ENCODE assay signal across 1 cellular context in the genomic region with DNA sequence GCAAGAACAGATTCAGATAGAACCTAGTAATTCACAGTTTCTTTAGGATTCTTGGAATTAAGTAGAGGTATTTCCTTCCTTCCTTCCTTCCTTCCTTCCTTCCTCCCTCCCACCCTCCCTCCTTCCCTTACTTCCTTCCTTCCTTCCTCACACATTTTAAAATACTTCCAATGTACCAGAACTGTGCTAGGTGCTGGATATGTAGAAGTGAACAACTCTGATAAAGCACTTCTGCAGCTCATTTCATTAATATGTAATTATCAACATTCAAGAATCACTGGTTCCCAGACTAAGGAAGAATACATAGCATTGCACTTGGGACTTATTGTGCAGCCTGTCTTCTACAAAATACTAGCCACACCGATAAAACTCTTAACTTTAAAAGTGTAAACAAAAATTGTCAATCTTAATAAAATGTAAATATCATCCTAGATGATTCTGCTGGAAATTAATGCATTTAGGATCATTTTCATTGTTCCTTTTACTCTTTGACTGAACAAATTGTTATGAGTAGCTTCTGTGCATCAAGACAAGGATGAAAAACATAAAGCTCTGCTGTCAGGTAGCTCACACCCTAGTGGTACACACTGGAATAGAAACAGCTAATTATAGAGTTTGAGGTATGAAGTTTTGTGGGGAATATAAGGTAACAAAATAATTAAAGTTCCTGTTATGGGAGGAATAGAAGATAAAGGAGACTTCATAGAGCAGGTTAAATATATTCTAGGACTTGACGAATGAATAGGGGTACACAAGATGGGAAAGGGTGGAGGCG.
TF ChIP-seq lines count a peak whose summit lies in the region.

No MANE protein-coding gene starts in this region.

TF ChIP-seq in WTC11, 78 proteins besides CTCF, POLR2A, EP300 and RAD21 (continued from another document):
- TF ChIP-seq, protein P1, sequence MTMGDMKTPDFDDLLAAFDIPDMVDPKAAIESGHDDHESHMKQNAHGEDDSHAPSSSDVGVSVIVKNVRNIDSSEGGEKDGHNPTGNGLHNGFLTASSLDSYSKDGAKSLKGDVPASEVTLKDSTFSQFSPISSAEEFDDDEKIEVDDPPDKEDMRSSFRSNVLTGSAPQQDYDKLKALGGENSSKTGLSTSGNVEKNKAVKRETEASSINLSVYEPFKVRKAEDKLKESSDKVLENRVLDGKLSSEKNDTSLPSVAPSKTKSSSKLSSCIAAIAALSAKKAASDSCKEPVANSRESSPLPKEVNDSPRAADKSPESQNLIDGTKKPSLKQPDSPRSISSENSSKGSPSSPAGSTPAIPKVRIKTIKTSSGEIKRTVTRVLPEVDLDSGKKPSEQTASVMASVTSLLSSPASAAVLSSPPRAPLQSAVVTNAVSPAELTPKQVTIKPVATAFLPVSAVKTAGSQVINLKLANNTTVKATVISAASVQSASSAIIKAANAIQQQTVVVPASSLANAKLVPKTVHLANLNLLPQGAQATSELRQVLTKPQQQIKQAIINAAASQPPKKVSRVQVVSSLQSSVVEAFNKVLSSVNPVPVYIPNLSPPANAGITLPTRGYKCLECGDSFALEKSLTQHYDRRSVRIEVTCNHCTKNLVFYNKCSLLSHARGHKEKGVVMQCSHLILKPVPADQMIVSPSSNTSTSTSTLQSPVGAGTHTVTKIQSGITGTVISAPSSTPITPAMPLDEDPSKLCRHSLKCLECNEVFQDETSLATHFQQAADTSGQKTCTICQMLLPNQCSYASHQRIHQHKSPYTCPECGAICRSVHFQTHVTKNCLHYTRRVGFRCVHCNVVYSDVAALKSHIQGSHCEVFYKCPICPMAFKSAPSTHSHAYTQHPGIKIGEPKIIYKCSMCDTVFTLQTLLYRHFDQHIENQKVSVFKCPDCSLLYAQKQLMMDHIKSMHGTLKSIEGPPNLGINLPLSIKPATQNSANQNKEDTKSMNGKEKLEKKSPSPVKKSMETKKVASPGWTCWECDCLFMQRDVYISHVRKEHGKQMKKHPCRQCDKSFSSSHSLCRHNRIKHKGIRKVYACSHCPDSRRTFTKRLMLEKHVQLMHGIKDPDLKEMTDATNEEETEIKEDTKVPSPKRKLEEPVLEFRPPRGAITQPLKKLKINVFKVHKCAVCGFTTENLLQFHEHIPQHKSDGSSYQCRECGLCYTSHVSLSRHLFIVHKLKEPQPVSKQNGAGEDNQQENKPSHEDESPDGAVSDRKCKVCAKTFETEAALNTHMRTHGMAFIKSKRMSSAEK (CRISPR knock-in tag; IDR thresholded peaks at IDR 0.05; ENCODE audit: borderline replicate concordance) = no peak
- TF ChIP-seq, protein P2, sequence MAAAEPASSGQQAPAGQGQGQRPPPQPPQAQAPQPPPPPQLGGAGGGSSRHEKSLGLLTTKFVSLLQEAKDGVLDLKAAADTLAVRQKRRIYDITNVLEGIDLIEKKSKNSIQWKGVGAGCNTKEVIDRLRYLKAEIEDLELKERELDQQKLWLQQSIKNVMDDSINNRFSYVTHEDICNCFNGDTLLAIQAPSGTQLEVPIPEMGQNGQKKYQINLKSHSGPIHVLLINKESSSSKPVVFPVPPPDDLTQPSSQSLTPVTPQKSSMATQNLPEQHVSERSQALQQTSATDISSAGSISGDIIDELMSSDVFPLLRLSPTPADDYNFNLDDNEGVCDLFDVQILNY (CRISPR knock-in tag; IDR thresholded peaks at IDR 0.05) = no peak
- TF ChIP-seq, protein P3, sequence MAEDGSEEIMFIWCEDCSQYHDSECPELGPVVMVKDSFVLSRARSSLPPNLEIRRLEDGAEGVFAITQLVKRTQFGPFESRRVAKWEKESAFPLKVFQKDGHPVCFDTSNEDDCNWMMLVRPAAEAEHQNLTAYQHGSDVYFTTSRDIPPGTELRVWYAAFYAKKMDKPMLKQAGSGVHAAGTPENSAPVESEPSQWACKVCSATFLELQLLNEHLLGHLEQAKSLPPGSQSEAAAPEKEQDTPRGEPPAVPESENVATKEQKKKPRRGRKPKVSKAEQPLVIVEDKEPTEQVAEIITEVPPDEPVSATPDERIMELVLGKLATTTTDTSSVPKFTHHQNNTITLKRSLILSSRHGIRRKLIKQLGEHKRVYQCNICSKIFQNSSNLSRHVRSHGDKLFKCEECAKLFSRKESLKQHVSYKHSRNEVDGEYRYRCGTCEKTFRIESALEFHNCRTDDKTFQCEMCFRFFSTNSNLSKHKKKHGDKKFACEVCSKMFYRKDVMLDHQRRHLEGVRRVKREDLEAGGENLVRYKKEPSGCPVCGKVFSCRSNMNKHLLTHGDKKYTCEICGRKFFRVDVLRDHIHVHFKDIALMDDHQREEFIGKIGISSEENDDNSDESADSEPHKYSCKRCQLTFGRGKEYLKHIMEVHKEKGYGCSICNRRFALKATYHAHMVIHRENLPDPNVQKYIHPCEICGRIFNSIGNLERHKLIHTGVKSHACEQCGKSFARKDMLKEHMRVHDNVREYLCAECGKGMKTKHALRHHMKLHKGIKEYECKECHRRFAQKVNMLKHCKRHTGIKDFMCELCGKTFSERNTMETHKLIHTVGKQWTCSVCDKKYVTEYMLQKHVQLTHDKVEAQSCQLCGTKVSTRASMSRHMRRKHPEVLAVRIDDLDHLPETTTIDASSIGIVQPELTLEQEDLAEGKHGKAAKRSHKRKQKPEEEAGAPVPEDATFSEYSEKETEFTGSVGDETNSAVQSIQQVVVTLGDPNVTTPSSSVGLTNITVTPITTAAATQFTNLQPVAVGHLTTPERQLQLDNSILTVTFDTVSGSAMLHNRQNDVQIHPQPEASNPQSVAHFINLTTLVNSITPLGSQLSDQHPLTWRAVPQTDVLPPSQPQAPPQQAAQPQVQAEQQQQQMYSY (CRISPR knock-in tag; IDR thresholded peaks at IDR 0.05) = no peak
- TF ChIP-seq, protein P4, sequence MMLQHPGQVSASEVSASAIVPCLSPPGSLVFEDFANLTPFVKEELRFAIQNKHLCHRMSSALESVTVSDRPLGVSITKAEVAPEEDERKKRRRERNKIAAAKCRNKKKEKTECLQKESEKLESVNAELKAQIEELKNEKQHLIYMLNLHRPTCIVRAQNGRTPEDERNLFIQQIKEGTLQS (CRISPR knock-in tag; conservative IDR thresholded peaks at IDR 0.05) = no peak
- TF ChIP-seq FOXP1 (CRISPR knock-in tag; IDR thresholded peaks at IDR 0.05; ENCODE audit: borderline replicate concordance) (no peak), ZNF138 (CRISPR knock-in tag; conservative IDR thresholded peaks at IDR 0.05) (no peak)
TF ChIP-seq in WTC11: peak in this region for 0.
